In the genomic region with DNA sequence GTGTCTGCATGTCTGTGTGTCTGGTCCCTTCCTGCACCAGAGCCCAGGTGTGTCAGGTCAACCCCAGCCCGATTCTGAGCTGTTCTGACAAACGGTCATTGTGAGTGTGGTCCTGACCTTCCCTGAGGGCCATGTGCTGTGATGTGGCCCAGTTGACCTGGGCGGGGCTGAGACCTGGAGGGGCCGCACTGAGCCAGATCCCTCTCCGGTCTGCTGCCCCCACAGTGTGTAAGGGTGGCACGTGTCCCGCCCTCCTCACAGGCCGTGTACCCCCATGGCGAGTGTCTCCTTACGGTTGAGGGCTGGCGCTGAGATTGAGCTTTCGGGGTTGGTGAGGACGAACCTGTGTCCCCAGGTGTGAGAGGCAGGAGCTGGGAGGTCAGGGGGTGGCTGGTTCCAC, we compare ENCODE assay signal across 2 cellular contexts.
TF ChIP-seq lines count a peak whose summit lies in the region.

No MANE protein-coding gene starts in this region.

TF ChIP-seq in IMR-90, 13 proteins besides CTCF, POLR2A, EP300 and RAD21 (continued from another document):
- TF ChIP-seq SMC3 (IDR thresholded peaks at IDR 0.05; ENCODE audit: low read depth, low read length) (no peak), CHD1 (IDR thresholded peaks at IDR 0.05; ENCODE audit: low read depth, low read length) (no peak), FOS (IDR thresholded peaks at IDR 0.05; ENCODE audit: low read depth, low read length) (no peak), BHLHE40 (IDR thresholded peaks at IDR 0.05; ENCODE audit: low read depth, low read length) (no peak), RCOR1 (IDR thresholded peaks at IDR 0.05; ENCODE audit: insufficient replicate concordance, low read length) (no peak), MXI1 (IDR thresholded peaks at IDR 0.05; ENCODE audit: borderline replicate concordance, low read depth, low read length) (no peak), USF2 (IDR thresholded peaks at IDR 0.05; ENCODE audit: low read depth, low read length) (no peak)

TF ChIP-seq in SK-N-SH treated with all-trans-retinoic acid at 6 μM for 48 hours, 23 proteins besides CTCF, POLR2A, EP300 and RAD21 (continued from another document):
- TF ChIP-seq ISL1 (CRISPR knock-in tag; IDR thresholded peaks at IDR 0.05) (no peak), SNAI2 (CRISPR knock-in tag; IDR thresholded peaks at IDR 0.05) (no peak), PPARA (CRISPR knock-in tag; IDR thresholded peaks at IDR 0.05; ENCODE audit: borderline replicate concordance) (no peak), TSHZ2 (CRISPR knock-in tag; IDR thresholded peaks at IDR 0.05) (no peak), ZNF565 (CRISPR knock-in tag; conservative IDR thresholded peaks at IDR 0.05; ENCODE audit: low read depth) (no peak), BACH2 (CRISPR knock-in tag; IDR thresholded peaks at IDR 0.05; ENCODE audit: borderline replicate concordance) (no peak), ARNTL (CRISPR knock-in tag; IDR thresholded peaks at IDR 0.05; ENCODE audit: borderline replicate concordance, low read depth) (no peak), ESRRG (CRISPR knock-in tag; IDR thresholded peaks at IDR 0.05) (no peak), ZC3H10 (CRISPR knock-in tag; IDR thresholded peaks at IDR 0.05) (no peak), GLIS3 (CRISPR knock-in tag; IDR thresholded peaks at IDR 0.05) (no peak), TCF4 (CRISPR knock-in tag; IDR thresholded peaks at IDR 0.05; ENCODE audit: borderline replicate concordance) (no peak)
